18 cellular contexts compared by ENCODE assay signal in the genomic region with DNA sequence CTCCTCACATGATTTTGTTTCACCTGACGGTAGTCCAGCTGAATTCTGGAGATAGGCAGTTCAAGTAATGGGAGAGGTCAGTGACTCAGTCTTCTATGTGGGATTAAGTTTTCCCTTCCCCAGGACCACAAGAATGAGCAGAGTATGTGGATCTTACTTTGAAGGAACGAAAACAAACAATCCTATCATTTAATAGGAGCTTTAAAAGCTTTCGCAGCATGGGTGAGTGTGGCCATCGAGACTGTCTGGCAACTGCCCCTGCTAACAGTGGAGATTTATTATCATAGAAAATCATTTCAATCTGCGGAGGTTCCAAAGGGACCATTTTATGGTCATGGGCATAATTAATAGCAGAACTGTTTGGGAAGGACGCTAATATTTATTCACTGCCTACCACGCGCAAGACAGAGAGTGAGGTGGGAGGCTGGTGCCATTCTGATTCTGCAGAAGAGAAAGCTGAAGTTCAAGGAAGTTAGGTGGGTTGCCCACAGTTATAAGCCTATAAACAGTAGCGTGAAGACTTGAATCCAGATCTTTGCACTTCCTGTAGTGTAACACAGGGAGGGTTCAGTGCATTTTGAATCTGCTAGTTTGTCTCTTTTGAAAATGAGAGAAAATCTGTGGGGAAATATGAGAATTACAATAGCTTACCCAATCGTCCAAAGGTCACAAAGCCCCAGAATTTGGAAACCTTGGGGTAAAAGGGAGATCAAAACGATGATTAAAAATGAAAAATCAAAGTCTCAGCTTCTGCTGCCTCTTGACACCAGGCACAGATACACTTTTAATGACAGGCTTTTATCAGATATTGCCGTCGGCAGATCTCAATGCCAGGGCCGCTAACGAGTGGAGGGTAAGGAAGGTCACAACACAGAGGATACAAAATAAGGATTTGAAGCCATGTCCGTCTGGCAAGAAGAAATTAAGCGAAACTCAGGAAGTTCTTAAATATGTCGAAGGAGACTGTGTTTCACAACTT.
DNase-seq lines count a peak whose midpoint lies in the region; ATAC-seq and TF ChIP-seq lines count a peak whose summit lies in the region.
"Had no signal": no experiment of that assay in that cellular context is flagged by ENCODE, and none has a peak within 500 bp of the region (broad histone marks: within the 10 kb centered on the region; RNA-seq: fewer than 3 reads in every experiment).

No MANE protein-coding gene starts in this region.

- TF ChIP-seq CTCF in type B pancreatic cell (conservative IDR thresholded peaks at IDR 0.05): no peak

- intact Hi-C loops in left colon (cut with DNase I, micrococcal nuclease): no loop called here

- H3K27ac Mint-ChIP-seq in type B pancreatic cell: no peak overlapping the region
- H3K27ac Mint-ChIP-seq in stimulated activated naive B cell treated with anti-CD40 and anti-IgM and Interleukin-4, amounts not matched to agents 10 μg/mL and 1 μg/mL and 100 μg/mL, for 72 hours: no peak overlapping the region
- H3K27ac Mint-ChIP-seq: activated T-helper 2 cell treated with anti-CD3 and anti-CD28 coated beads, Interferon-gamma antibody, Interleukin-2, Interleukin-4, amounts not matched to agents 10 μg/mL and 5 μg/mL and 100 μg/mL, durations not matched to agents 14 hours and 24 hours and 36 hours had no signal

- peaks cover 2% of the 10 kb centered on the region for H3K27me3 Mint-ChIP-seq in type B pancreatic cell
- no peaks in the 10 kb centered on the region for H3K27me3 Mint-ChIP-seq in stimulated activated naive B cell treated with anti-CD40 and anti-IgM and Interleukin-4, amounts not matched to agents 10 μg/mL and 1 μg/mL and 100 μg/mL, for 72 hours

- ATAC-seq in SK-N-SH treated with all-trans-retinoic acid at 6 μM for 48 hours: peak; percentile 82
- no peak for ATAC-seq in stimulated activated naive B cell treated with anti-CD40 and anti-IgM and Interleukin-4, amounts not matched to agents 10 μg/mL and 1 μg/mL and 100 μg/mL, for 72 hours (replicated peaks)
- ATAC-seq in left lobe of liver: no peak
- no peak for ATAC-seq in left colon
- ATAC-seq: heart left ventricle, left cardiac atrium had no signal

- DNase-seq in H4 (ENCODE audit: low spot score) (peak; percentile 83), glomerular visceral epithelial cell (ENCODE audit: extremely low spot score) (peak; percentile 66), type B pancreatic cell (ENCODE audit: extremely low spot score, unreplicated experiment) (no peak), left lobe of liver (ENCODE audit: low spot score) (no peak), left colon (no peak), DMS53 (lab: John Stamatoyannopoulos, UW) (no peak)
- no peak for DNase-seq in stimulated activated naive B cell treated with anti-CD40 and anti-IgM and Interleukin-4, amounts not matched to agents 10 μg/mL and 1 μg/mL and 100 μg/mL, for 72 hours
- DNase-seq: activated CD4-positive, alpha-beta T cell treated with anti-CD3 and anti-CD28 coated beads, Interleukin-2, amount 50 U/mL, for 48 hours; effector CD8-positive, alpha-beta T cell; heart left ventricle; left cardiac atrium; naive B cell; NCI-H1436 treated with DMSO at 0.1 percent for 48 hours; NCI-H524 treated with DMSO at 0.1 percent for 48 hours; sigmoid colon; substantia nigra had no signal

- H3K4me1 Mint-ChIP-seq in type B pancreatic cell (ENCODE audit: unreplicated experiment): peaks cover 36% of the 10 kb centered on the region
- no peaks in the 10 kb centered on the region for H3K4me1 Mint-ChIP-seq in stimulated activated naive B cell treated with anti-CD40 and anti-IgM and Interleukin-4, amounts not matched to agents 10 μg/mL and 1 μg/mL and 100 μg/mL, for 72 hours

- H3K9me3 Mint-ChIP-seq in type B pancreatic cell: no peaks in the 10 kb centered on the region
- no peaks in the 10 kb centered on the region for H3K9me3 Mint-ChIP-seq in stimulated activated naive B cell treated with anti-CD40 and anti-IgM and Interleukin-4, amounts not matched to agents 10 μg/mL and 1 μg/mL and 100 μg/mL, for 72 hours
- H3K9me3 Mint-ChIP-seq: activated T-helper 2 cell treated with anti-CD3 and anti-CD28 coated beads, Interferon-gamma antibody, Interleukin-2, Interleukin-4, amounts not matched to agents 10 μg/mL and 5 μg/mL and 100 μg/mL, durations not matched to agents 14 hours and 24 hours and 36 hours had no signal

- H3K36me3 Mint-ChIP-seq in type B pancreatic cell: no peaks in the 10 kb centered on the region
- H3K36me3 Mint-ChIP-seq in stimulated activated naive B cell treated with anti-CD40 and anti-IgM and Interleukin-4, amounts not matched to agents 10 μg/mL and 1 μg/mL and 100 μg/mL, for 72 hours: no peaks in the 10 kb centered on the region
- H3K36me3 Mint-ChIP-seq: naive B cell had no signal

- peak overlapping the region; percentile 1 for H3K4me3 Mint-ChIP-seq in type B pancreatic cell
- H3K4me3 Mint-ChIP-seq in stimulated activated naive B cell treated with anti-CD40 and anti-IgM and Interleukin-4, amounts not matched to agents 10 μg/mL and 1 μg/mL and 100 μg/mL, for 72 hours: no peak overlapping the region
- H3K4me3 Mint-ChIP-seq: naive B cell had no signal

TF ChIP-seq in SK-N-SH treated with all-trans-retinoic acid at 6 μM for 48 hours, 23 proteins besides CTCF, POLR2A, EP300 and RAD21 (continues in another document):
- no peak for TF ChIP-seq PPARA (CRISPR knock-in tag; IDR thresholded peaks at IDR 0.05; ENCODE audit: borderline replicate concordance)
- TF ChIP-seq ZFP3 (CRISPR knock-in tag; IDR thresholded peaks at IDR 0.05): no peak
- TF ChIP-seq, protein P1, sequence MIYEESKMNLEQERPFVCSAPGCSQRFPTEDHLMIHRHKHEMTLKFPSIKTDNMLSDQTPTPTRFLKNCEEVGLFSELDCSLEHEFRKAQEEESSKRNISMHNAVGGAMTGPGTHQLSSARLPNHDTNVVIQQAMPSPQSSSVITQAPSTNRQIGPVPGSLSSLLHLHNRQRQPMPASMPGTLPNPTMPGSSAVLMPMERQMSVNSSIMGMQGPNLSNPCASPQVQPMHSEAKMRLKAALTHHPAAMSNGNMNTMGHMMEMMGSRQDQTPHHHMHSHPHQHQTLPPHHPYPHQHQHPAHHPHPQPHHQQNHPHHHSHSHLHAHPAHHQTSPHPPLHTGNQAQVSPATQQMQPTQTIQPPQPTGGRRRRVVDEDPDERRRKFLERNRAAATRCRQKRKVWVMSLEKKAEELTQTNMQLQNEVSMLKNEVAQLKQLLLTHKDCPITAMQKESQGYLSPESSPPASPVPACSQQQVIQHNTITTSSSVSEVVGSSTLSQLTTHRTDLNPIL (CRISPR knock-in tag; IDR thresholded peaks at IDR 0.05; ENCODE audit: low read depth): 0 out of 2 replicates have a peak, but pooled peaks have one; percentile 36
- TF ChIP-seq, protein P2, sequence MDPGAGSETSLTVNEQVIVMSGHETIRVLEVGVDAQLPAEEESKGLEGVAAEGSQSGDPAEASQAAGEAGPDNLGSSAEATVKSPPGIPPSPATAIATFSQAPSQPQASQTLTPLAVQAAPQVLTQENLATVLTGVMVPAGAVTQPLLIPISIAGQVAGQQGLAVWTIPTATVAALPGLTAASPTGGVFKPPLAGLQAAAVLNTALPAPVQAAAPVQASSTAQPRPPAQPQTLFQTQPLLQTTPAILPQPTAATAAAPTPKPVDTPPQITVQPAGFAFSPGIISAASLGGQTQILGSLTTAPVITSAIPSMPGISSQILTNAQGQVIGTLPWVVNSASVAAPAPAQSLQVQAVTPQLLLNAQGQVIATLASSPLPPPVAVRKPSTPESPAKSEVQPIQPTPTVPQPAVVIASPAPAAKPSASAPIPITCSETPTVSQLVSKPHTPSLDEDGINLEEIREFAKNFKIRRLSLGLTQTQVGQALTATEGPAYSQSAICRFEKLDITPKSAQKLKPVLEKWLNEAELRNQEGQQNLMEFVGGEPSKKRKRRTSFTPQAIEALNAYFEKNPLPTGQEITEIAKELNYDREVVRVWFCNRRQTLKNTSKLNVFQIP (CRISPR knock-in tag; IDR thresholded peaks at IDR 0.05; ENCODE audit: borderline replicate concordance, low read depth): no peak
- TF ChIP-seq ISL1 (CRISPR knock-in tag; IDR thresholded peaks at IDR 0.05): peak; percentile 89
- no peak for TF ChIP-seq ARNTL (CRISPR knock-in tag; IDR thresholded peaks at IDR 0.05; ENCODE audit: borderline replicate concordance, low read depth)
- no peak for TF ChIP-seq GLIS3 (CRISPR knock-in tag; IDR thresholded peaks at IDR 0.05)
- TF ChIP-seq ZNF565 (CRISPR knock-in tag; conservative IDR thresholded peaks at IDR 0.05; ENCODE audit: low read depth): no peak
- TF ChIP-seq ZNF8 (CRISPR knock-in tag; IDR thresholded peaks at IDR 0.05): no peak
- no peak for TF ChIP-seq CSDC2 (CRISPR knock-in tag; IDR thresholded peaks at IDR 0.05)
- TF ChIP-seq, protein P3, sequence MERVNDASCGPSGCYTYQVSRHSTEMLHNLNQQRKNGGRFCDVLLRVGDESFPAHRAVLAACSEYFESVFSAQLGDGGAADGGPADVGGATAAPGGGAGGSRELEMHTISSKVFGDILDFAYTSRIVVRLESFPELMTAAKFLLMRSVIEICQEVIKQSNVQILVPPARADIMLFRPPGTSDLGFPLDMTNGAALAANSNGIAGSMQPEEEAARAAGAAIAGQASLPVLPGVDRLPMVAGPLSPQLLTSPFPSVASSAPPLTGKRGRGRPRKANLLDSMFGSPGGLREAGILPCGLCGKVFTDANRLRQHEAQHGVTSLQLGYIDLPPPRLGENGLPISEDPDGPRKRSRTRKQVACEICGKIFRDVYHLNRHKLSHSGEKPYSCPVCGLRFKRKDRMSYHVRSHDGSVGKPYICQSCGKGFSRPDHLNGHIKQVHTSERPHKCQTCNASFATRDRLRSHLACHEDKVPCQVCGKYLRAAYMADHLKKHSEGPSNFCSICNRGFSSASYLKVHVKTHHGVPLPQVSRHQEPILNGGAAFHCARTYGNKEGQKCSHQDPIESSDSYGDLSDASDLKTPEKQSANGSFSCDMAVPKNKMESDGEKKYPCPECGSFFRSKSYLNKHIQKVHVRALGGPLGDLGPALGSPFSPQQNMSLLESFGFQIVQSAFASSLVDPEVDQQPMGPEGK (CRISPR knock-in tag; IDR thresholded peaks at IDR 0.05; ENCODE audit: borderline replicate concordance): no peak
- TF ChIP-seq OSR1 (CRISPR knock-in tag; IDR thresholded peaks at IDR 0.05): no peak
- TF ChIP-seq RARB (CRISPR knock-in tag; IDR thresholded peaks at IDR 0.05): no peak
- no peak for TF ChIP-seq ZC3H10 (CRISPR knock-in tag; IDR thresholded peaks at IDR 0.05)
- no peak for TF ChIP-seq ESRRG (CRISPR knock-in tag; IDR thresholded peaks at IDR 0.05)
- TF ChIP-seq TOX (CRISPR knock-in tag; IDR thresholded peaks at IDR 0.05; ENCODE audit: borderline replicate concordance): no peak

Comparison
In these comparisons a context has a peak if more than half of its experiments do, and no peak if none do; other contexts are left out.
1. DNase-seq: peak in H4 (single experiment) and glomerular visceral epithelial cell (single experiment); none in type B pancreatic cell (single experiment), stimulated activated naive B cell treated with anti-CD40 and anti-IgM and Interleukin-4, amounts not matched to agents 10 μg/mL and 1 μg/mL and 100 μg/mL, for 72 hours (single experiment), left lobe of liver (single experiment), left colon (0 of 2) and DMS53 (single experiment).